9 cellular contexts compared by ENCODE assay signal in the genomic region with DNA sequence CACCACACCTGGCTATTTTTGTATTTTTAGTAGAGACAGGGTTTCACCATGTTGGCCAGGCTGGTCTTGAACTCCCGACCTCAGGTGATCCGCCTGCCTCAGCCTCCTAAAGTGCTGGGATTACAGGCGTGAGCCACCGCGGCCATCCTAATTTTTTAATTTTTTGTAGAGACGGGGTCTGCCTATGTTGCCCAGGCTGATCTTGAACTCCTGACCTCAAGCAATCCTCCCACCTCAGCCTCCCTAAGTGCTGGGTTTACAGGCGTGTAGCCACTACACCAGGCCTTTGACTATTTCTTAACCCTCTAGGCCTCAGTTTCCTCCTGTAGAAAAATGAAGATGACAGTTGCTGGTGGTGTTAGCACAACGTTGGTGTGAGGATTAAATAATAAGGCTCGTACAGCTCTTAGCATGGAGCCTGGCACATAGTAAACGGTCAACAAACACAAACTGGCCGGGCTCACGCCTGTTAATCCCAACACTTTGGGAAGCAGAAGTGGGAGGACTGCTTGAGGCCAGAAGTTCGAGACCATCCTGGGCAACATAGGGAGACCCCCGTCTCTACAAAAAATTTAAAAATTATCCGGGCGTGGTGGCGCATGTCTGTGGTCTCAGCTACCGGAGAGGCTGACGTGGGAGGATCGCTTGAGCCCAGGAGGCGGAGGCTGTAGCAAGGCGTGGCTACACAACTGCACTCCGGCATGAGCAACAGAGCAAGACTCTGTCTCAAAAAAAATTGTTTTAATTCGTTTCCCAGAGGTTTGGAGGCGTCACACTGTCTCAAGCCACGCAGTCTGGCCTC. TPM values are rescaled to one million over a fixed set of nuclear protein-coding genes. Genes with fewer than 3 reads are reported as not detected.
DNase-seq lines count a peak whose midpoint lies in the region; ATAC-seq and TF ChIP-seq lines count a peak whose summit lies in the region.
"Had no signal": no experiment of that assay in that cellular context is flagged by ENCODE, and none has a peak within 500 bp of the region (broad histone marks: within the 10 kb centered on the region; RNA-seq: fewer than 3 reads in every experiment).

No MANE protein-coding gene starts in this region.

- 19 to 20% methylated on average over 26 of the region's 26 CpGs for WGBS in testis, 2 donors

- H3K9me3 ChIP-seq in CD8-positive, alpha-beta memory T cell (ENCODE audit: low read length) = no peaks in the 10 kb centered on the region
- H3K9me3 ChIP-seq in adipocyte (ENCODE audit: control insufficient read depth, low read length) (no peaks in the 10 kb centered on the region), testis (no peaks in the 10 kb centered on the region)

- H3K27me3 Mint-ChIP-seq in CD8-positive, alpha-beta memory T cell = no peaks in the 10 kb centered on the region

- TF ChIP-seq CTCF in testis (IDR thresholded peaks at IDR 0.05) = no peak

- peak overlapping the region; percentile 85 for H3K4me3 ChIP-seq in CD8-positive, alpha-beta memory T cell (ENCODE audit: low read length)
- H3K4me3 ChIP-seq in adipocyte (ENCODE audit: low read length) (peak overlapping the region; percentile 96), testis (peak overlapping the region; percentile 93 to 96)

- peaks cover 0 to 53% (median 4%) of the 10 kb centered on the region in 3 donors for H3K36me3 Mint-ChIP-seq in CD8-positive, alpha-beta memory T cell

- H3K9ac ChIP-seq in adipocyte (ENCODE audit: low read length) = peak overlapping the region; percentile 99

- peak; percentile 45 for ATAC-seq in GM19467 (IDR thresholded peaks at IDR 0.05; ENCODE audit: unreplicated experiment)
- peak; percentile 21 for ATAC-seq in HG03558 (IDR thresholded peaks at IDR 0.05; ENCODE audit: extremely low read depth, unreplicated experiment)

- peaks cover 31% of the 10 kb centered on the region for H3K4me1 ChIP-seq in CD8-positive, alpha-beta memory T cell (ENCODE audit: insufficient read depth, low read length)
- peaks cover 16% of the 10 kb centered on the region for H3K4me1 ChIP-seq in adipocyte (ENCODE audit: control insufficient read depth, insufficient read depth, low read length)
- H3K4me1 ChIP-seq in testis = peaks cover 12% of the 10 kb centered on the region

- H3K27ac ChIP-seq in CD8-positive, alpha-beta memory T cell (ENCODE audit: low read depth, low read length) = peak overlapping the region; percentile 89
- H3K27ac ChIP-seq in testis = peak overlapping the region in 1 of 2 donors; percentile 94

- no peaks in the 10 kb centered on the region for H3K9me3 Mint-ChIP-seq in CD8-positive, alpha-beta memory T cell

- CTCF ChIA-PET in CD8-positive, alpha-beta memory T cell (lab: Charles Lee) = interaction anchor here (0.8 to 4.0 kb wide), 3 partner anchors 10 to 136 kb away, joined by 3 to 27 read pairs (median 4); no protein-coding TSS in a partner anchor

- H3K4me3 Mint-ChIP-seq in CD8-positive, alpha-beta memory T cell = peak overlapping the region; percentile 94 to 100 (median 96)

- H3K4me1 Mint-ChIP-seq in CD8-positive, alpha-beta memory T cell = peaks cover 28 to 51% (median 48%) of the 10 kb centered on the region in 3 donors

- peak overlapping the region; percentile 96 to 99 (median 97) for H3K27ac Mint-ChIP-seq in CD8-positive, alpha-beta memory T cell

- intact Hi-C loops in testis (cut with DNase I; ENCODE audit: low total_unique reads) = no loop called here

- H3K27me3 ChIP-seq in CD8-positive, alpha-beta memory T cell (ENCODE audit: insufficient read depth, low read length, poor library complexity, severe bottlenecking) = no peaks in the 10 kb centered on the region
- H3K27me3 ChIP-seq in adipocyte (replicated peaks; ENCODE audit: control insufficient read depth, insufficient read depth, low read length) (no peaks in the 10 kb centered on the region), testis (no peaks in the 10 kb centered on the region)

- peaks cover 18% of the 10 kb centered on the region for H3K36me3 ChIP-seq in CD8-positive, alpha-beta memory T cell (ENCODE audit: insufficient read depth, low read length)
- H3K36me3 ChIP-seq in adipocyte (ENCODE audit: control insufficient read depth, insufficient read depth, low read length, severe bottlenecking) (peaks cover 13% of the 10 kb centered on the region), testis (ENCODE audit: low read depth, missing control alignments) (no peaks in the 10 kb centered on the region)

- POLR2A ChIA-PET in CD8-positive, alpha-beta memory T cell (lab: Charles Lee) = interaction anchor here (0.7 to 1.8 kb wide), 3 partner anchors 38 to 880 kb away, joined by 3 to 11 read pairs (median 3); a partner anchor contains a TSS

- TF ChIP-seq POLR2A in testis (IDR thresholded peaks at IDR 0.05) = no peak

- DNase-seq in CD8-positive, alpha-beta memory T cell = no peak
- DNase-seq in adipocyte (ENCODE audit: low read depth) (no peak), kidney glomerular epithelial cell (lab: John Stamatoyannopoulos, UW) (peak; percentile 88), testis (no peak), RPMI8226 (no peak), 8988T (no peak)

RNA-seq across cellular contexts. Expression of a gene that starts 1.0 kb away (rescaled TPM):
- total RNA-seq in CD8-positive, alpha-beta memory T cell = 100 to 1,000 TPM; 131 to 133 TPM
- polyA plus RNA-seq in CD8-positive, alpha-beta memory T cell = 47.7 TPM
- total RNA-seq in testis = 10 to 100 TPM; 62.4 to 63.6 TPM
- polyA plus RNA-seq in testis (ENCODE audit: insufficient read depth, low read depth, low replicate concordance) = 40.3 TPM

RNA-seq across cellular contexts. Expression of a gene that starts 1.2 kb away (rescaled TPM):
- 10 to 100 TPM; 21.1 to 22.5 TPM for total RNA-seq in CD8-positive, alpha-beta memory T cell
- polyA plus RNA-seq in CD8-positive, alpha-beta memory T cell = 27.4 TPM
- total RNA-seq in testis = 10 to 100 TPM; 20.9 to 22.1 TPM
- 14.3 TPM for polyA plus RNA-seq in testis (ENCODE audit: insufficient read depth, low read depth, low replicate concordance)

RNA-seq across cellular contexts. Expression of a gene that starts 34.8 kb away (rescaled TPM):
- under 1 TPM; 0.16 to 0.33 TPM for total RNA-seq in CD8-positive, alpha-beta memory T cell
- polyA plus RNA-seq in CD8-positive, alpha-beta memory T cell = not detected
- under 1 TPM in 1 of 2 donors, not detected in 1; 0.81 TPM for total RNA-seq in testis
- 1.2 TPM for polyA plus RNA-seq in testis (ENCODE audit: insufficient read depth, low read depth, low replicate concordance)

RNA-seq across cellular contexts. Expression of a gene that starts 37.0 kb away (rescaled TPM):
- total RNA-seq in CD8-positive, alpha-beta memory T cell = 10 to 100 TPM; 21.3 to 24.1 TPM
- polyA plus RNA-seq in CD8-positive, alpha-beta memory T cell = 10.1 TPM
- total RNA-seq in testis = 10 to 100 TPM; 48.7 to 73.0 TPM
- polyA plus RNA-seq in testis (ENCODE audit: insufficient read depth, low read depth, low replicate concordance) = 33.4 TPM

RNA-seq across cellular contexts. Expression of a gene that starts 48.7 kb away (rescaled TPM):
- total RNA-seq in CD8-positive, alpha-beta memory T cell = under 1 TPM; 0.51 to 0.72 TPM
- polyA plus RNA-seq in CD8-positive, alpha-beta memory T cell = 0.45 TPM
- 10 to 100 TPM; 18.2 to 20.1 TPM for total RNA-seq in testis
- polyA plus RNA-seq in testis (ENCODE audit: insufficient read depth, low read depth, low replicate concordance) = 5.0 TPM
- total RNA-seq: T-helper 1 cell treated with Interleukin-12 subunit alpha and Interleukin-12 subunit beta and Interleukin-4 antibody, amounts not matched to agents 30 ng/mL and 1 ng/mL, for 36 hours had no signal
